In the genomic region with DNA sequence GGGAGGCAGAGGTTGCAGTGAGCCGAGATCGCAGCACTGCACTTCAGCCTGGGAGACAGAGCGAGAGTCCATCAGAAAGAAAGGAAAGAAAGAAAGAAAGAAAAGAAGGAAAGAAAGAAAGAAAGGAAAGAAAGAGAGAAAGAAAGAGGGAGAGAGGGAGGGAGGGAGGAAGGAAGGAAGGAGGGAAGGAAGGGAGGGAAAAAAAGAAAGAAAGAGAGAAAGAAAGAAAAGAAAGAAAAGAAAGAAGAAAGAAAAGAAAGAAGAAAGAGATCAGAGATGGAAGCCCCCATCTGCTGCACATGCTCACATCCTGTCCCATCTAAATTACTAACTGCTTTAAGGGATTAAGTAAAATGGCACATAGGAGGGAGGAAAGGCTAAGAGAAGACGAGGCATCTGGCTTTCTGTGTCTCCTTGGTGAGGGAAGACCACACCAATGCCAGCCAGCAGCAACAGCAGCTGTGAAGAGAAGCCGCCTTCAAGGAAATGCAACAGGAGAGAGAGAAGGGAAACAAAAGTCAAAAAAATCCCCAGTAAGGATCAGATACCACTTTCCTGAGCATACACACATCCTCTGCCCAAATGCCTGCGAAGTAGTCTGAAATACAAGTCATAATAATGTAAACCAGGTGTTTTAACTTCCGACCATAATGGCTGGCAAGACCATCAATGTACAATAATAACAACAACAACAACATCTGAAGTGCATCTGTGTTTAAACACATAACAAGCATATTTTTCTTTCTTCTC, we compare ENCODE assay signal across 18 cellular contexts.
"Had no signal": no experiment of that assay in that cellular context is flagged by ENCODE, and none has a peak within 500 bp of the region (broad histone marks: within the 10 kb centered on the region; RNA-seq: fewer than 3 reads in every experiment).

No MANE protein-coding gene starts in this region.

- H3K27ac ChIP-seq: dorsolateral prefrontal cortex, prostate gland, right lobe of liver, spleen, suprapubic skin had no signal

- H3K4me3 ChIP-seq: dorsolateral prefrontal cortex, lung, prostate gland, right lobe of liver, spleen, suprapubic skin had no signal

- H3K27me3 ChIP-seq: dorsolateral prefrontal cortex, right lobe of liver, spleen, suprapubic skin had no signal

- H3K27me3 Mint-ChIP-seq: activated CD4-positive, alpha-beta T cell treated with anti-CD3 and anti-CD28 coated beads, Interleukin-2, amount 10 ng/mL, durations not matched to agents 24 days and 14 days; T-cell; type B pancreatic cell had no signal

- H3K36me3 ChIP-seq: prostate gland, right lobe of liver, spleen, suprapubic skin had no signal

- H3K9me3 Mint-ChIP-seq: activated naive CD4-positive, alpha-beta T cell treated with anti-CD3 and anti-CD28 coated beads, Interleukin-2, amount 50 U/mL, for 72 hours; T-cell; type B pancreatic cell had no signal

- DNase-seq: activated CD4-positive, alpha-beta T cell treated with anti-CD3 and anti-CD28 coated beads, Interleukin-2, amount 10 ng/mL, durations not matched to agents 24 days and 14 days; activated effector memory CD4-positive, alpha-beta T cell treated with Interleukin-2 at 50 U/mL for 16 hours; anterior cingulate cortex; dorsolateral prefrontal cortex; glutamatergic neuron; left cardiac atrium; naive thymus-derived CD4-positive, alpha-beta T cell; occipital lobe; right lobe of liver; spleen; stimulated activated CD4-positive, alpha-beta T cell treated with anti-CD3 and anti-CD28 coated beads, Interleukin-1b, Interleukin-23, amount 100 ng/mL, for 48 hours; stimulated activated naive CD4-positive, alpha-beta T cell; T-cell had no signal

- H3K4me1 ChIP-seq: prostate gland, right lobe of liver, suprapubic skin had no signal

- ATAC-seq: activated naive CD4-positive, alpha-beta T cell treated with anti-CD3 and anti-CD28 coated beads, Interleukin-2, amount 50 U/mL, for 72 hours; left cardiac atrium; naive thymus-derived CD4-positive, alpha-beta T cell; right lobe of liver; T-cell had no signal

- H3K27ac Mint-ChIP-seq: activated CD4-positive, alpha-beta T cell treated with anti-CD3 and anti-CD28 coated beads, Interleukin-2, amount 10 ng/mL, durations not matched to agents 24 days and 14 days; T-cell; type B pancreatic cell had no signal

- H3K4me1 Mint-ChIP-seq: activated CD4-positive, alpha-beta T cell treated with anti-CD3 and anti-CD28 coated beads, Interleukin-2, amount 10 ng/mL, durations not matched to agents 24 days and 14 days; T-cell had no signal

- H3K9me3 ChIP-seq: prostate gland, right lobe of liver, spleen, suprapubic skin had no signal

- H3K36me3 Mint-ChIP-seq: activated naive CD4-positive, alpha-beta T cell treated with anti-CD3 and anti-CD28 coated beads, Interleukin-2, amount 50 U/mL, for 72 hours; naive thymus-derived CD4-positive, alpha-beta T cell; T-cell; type B pancreatic cell had no signal

- H3K4me3 Mint-ChIP-seq: activated CD4-positive, alpha-beta T cell treated with anti-CD3 and anti-CD28 coated beads, Interleukin-2, amount 10 ng/mL, durations not matched to agents 24 days and 14 days; naive thymus-derived CD4-positive, alpha-beta T cell; T-cell; type B pancreatic cell had no signal
